7 cellular contexts compared by ENCODE assay signal in the genomic region with DNA sequence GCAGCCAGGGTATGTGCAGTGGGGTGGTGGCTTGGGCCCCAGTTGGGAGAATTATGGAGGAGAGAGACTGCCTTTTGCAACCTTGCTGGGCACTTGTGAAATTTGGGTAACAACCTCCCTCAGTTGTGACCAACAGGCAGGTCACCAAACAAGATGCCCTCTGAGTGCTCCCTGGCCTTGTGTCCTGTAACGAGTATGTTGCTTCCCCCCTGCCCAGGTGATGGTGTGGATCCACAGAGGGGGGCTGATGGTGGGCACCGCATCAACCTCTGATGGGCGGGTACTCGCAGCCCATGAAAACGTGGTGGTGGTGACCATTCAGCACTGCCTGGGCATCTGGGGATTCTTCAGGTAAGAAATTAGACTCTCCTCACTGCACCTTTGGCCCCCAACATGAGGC.
"Had no signal": no experiment of that assay in that cellular context is flagged by ENCODE, and none has a peak within 500 bp of the region (broad histone marks: within the 10 kb centered on the region; RNA-seq: fewer than 3 reads in every experiment).

No MANE protein-coding gene starts in this region.

- H3K4me1 Mint-ChIP-seq: IgD-negative memory B cell had no signal

- H3K27ac Mint-ChIP-seq: HFFc6, IgD-negative memory B cell had no signal

- H3K4me3 Mint-ChIP-seq: HFFc6, IgD-negative memory B cell had no signal

- H3K9me3 Mint-ChIP-seq: HFFc6, IgD-negative memory B cell had no signal

- H3K36me3 Mint-ChIP-seq: IgD-negative memory B cell had no signal

- H3K4me3 ChIP-seq: GM23248, HAP-1 had no signal

- H3K27ac ChIP-seq: GM23248 had no signal

- DNase-seq: GM23248, GOT3, H7, HFFc6, KBM-7 had no signal
